In genomic region chr10:103125323-103126267, GRCh38 we compare ENCODE assay signal across 10 cellular contexts.
DNase-seq lines count a peak whose midpoint lies in the region; ATAC-seq and TF ChIP-seq lines count a peak whose summit lies in the region.
"Had no signal": no experiment of that assay in that cellular context is flagged by ENCODE, and none has a peak within 500 bp of the region (broad histone marks: within the 10 kb centered on the region; RNA-seq: fewer than 3 reads in every experiment).

No MANE protein-coding gene starts in this region.

- H3K36me3 ChIP-seq in SK-N-SH (replicated peaks in 1 of 2; ENCODE audit: control insufficient read depth in 1 of 2, insufficient read depth in 2 of 2, low read length in 1 of 2) (peaks cover 6 to 27% of the 10 kb centered on the region in 2 experiments), gastrocnemius medialis (no peaks in the 10 kb centered on the region)
- H3K36me3 ChIP-seq in effector memory CD4-positive, alpha-beta T cell (ENCODE audit: control insufficient read depth, insufficient read depth, low read length) = no peaks in the 10 kb centered on the region

- peaks cover 3 to 6% of the 10 kb centered on the region in 2 experiments; a peak in 3 of 4 replicates for H3K4me1 ChIP-seq in SK-N-SH (ENCODE audit: control insufficient read depth in 1 of 2, insufficient read depth in 2 of 2, low read depth in 1 of 2, low read length in 1 of 2)
- peaks cover 58 to 59% of the 10 kb centered on the region in 2 donors for H3K4me1 ChIP-seq in gastrocnemius medialis
- no peaks in the 10 kb centered on the region for H3K4me1 ChIP-seq in effector memory CD4-positive, alpha-beta T cell (ENCODE audit: control insufficient read depth, insufficient read depth, low read length, poor library complexity, severe bottlenecking)

- CTCF ChIA-PET in SK-N-SH (lab: Yijun Ruan, JAX) = interaction anchor here (0.8 kb wide), 1 partner anchor 29 kb away, joined by 3 read pairs; no protein-coding TSS in a partner anchor

- no peak for TF ChIP-seq CTCF in SK-N-SH (IDR thresholded peaks at IDR 0.05)
- TF ChIP-seq CTCF in gastrocnemius medialis (IDR thresholded peaks at IDR 0.05 in 4 of 5, conservative IDR thresholded peaks at IDR 0.05 in 1 of 5) = no peak

- TF ChIP-seq POLR2A in gastrocnemius medialis (IDR thresholded peaks at IDR 0.05) = no peak

- no peaks in the 10 kb centered on the region for H3K27me3 ChIP-seq in SK-N-SH (ENCODE audit: insufficient read depth)
- no peaks in the 10 kb centered on the region for H3K27me3 ChIP-seq in gastrocnemius medialis
- H3K27me3 ChIP-seq in effector memory CD4-positive, alpha-beta T cell (replicated peaks; ENCODE audit: control insufficient read depth, insufficient read depth, low read length, poor library complexity, severe bottlenecking) = no peaks in the 10 kb centered on the region

- H2AFZ ChIP-seq in SK-N-SH (ENCODE audit: low read depth) = no peak overlapping the region

- DNase-seq in SK-N-SH = no peak
- no peak for DNase-seq in gastrocnemius medialis
- no peak for DNase-seq in activated CD4-positive, alpha-beta T cell treated with anti-CD3 and anti-CD28 coated beads for 4 hours
- no peak for DNase-seq in effector memory CD4-positive, alpha-beta T cell
- no peak for DNase-seq in midbrain (lab: John Stamatoyannopoulos, UW)
- no peak for DNase-seq in retina
- DNase-seq: HCEC 1CT had no signal

- POLR2A ChIA-PET in SK-N-SH (lab: Yijun Ruan, JAX) = no interaction called here

- WGBS in SK-N-SH (ENCODE audit: low lambda C conversion rate) = 86% methylated on average over 9 of the region's 9 CpGs

- no peaks in the 10 kb centered on the region for H3F3A ChIP-seq in SK-N-SH (replicated peaks; ENCODE audit: insufficient read depth)

- peaks cover 10% of the 10 kb centered on the region for H3K79me2 ChIP-seq in SK-N-SH (ENCODE audit: insufficient read depth)

- in situ Hi-C loops in gastrocnemius medialis (cut with MboI; ENCODE audit: low sequenced_read_pairs in 4 of 4) = no loop called here

- no peak for TF ChIP-seq EP300 in SK-N-SH (IDR thresholded peaks at IDR 0.05; ENCODE audit: borderline replicate concordance in 1 of 2, low read depth in 1 of 2, low read length in 1 of 2)

- H3K4me2 ChIP-seq in SK-N-SH = no peak overlapping the region

- H3K9me2 ChIP-seq in SK-N-SH = no peaks in the 10 kb centered on the region

- H4K20me1 ChIP-seq in SK-N-SH (ENCODE audit: insufficient read depth) = peaks cover 14% of the 10 kb centered on the region

- H3K4me3 ChIP-seq in SK-N-SH (ENCODE audit: low read depth in 2 of 2, low read length in 1 of 2) (no peak overlapping the region), gastrocnemius medialis (no peak overlapping the region)
- no peak overlapping the region for H3K4me3 ChIP-seq in effector memory CD4-positive, alpha-beta T cell (ENCODE audit: insufficient read depth, low read depth, low read length, poor library complexity, severe bottlenecking)

- intact Hi-C loops in gastrocnemius medialis (cut with DNase I; ENCODE audit: low total_unique reads) = no loop called here

- no peaks in the 10 kb centered on the region for H3K9me3 ChIP-seq in SK-N-SH
- H3K9me3 ChIP-seq in gastrocnemius medialis = no peaks in the 10 kb centered on the region
- H3K9me3 ChIP-seq in effector memory CD4-positive, alpha-beta T cell (ENCODE audit: control insufficient read depth, low read length) = no peaks in the 10 kb centered on the region

- H3K9ac ChIP-seq in SK-N-SH = no peak overlapping the region

- H3K27ac ChIP-seq in SK-N-SH (ENCODE audit: low read depth in 2 of 2, low read length in 1 of 2) = no peak overlapping the region; a peak in 1 of 4 replicates
- H3K27ac ChIP-seq in gastrocnemius medialis = peak overlapping the region; percentile 79 to 92 (median 86)
- H3K27ac ChIP-seq in effector memory CD4-positive, alpha-beta T cell (ENCODE audit: insufficient read depth, low read length, poor library complexity, severe bottlenecking) = no peak overlapping the region
- H3K27ac ChIP-seq: VCaP had no signal

- ATAC-seq in GM19025 (IDR thresholded peaks at IDR 0.05; ENCODE audit: low read depth, unreplicated experiment) (peak; percentile 73), HG02852 (IDR thresholded peaks at IDR 0.05; ENCODE audit: unreplicated experiment) (peak; percentile 84), gastrocnemius medialis (no peak)

- TF ChIP-seq RAD21 in SK-N-SH (IDR thresholded peaks at IDR 0.05; ENCODE audit: low read length) = no peak

TF ChIP-seq in SK-N-SH, 30 proteins besides CTCF, POLR2A, EP300 and RAD21 (continues in another document):
- TF ChIP-seq POLR2AphosphoS5 (IDR thresholded peaks at IDR 0.05; ENCODE audit: low read depth, low read length) (no peak), USF1 (IDR thresholded peaks at IDR 0.05; ENCODE audit: borderline replicate concordance, low read depth) (no peak), GATA2 (CRISPR knock-in tag; IDR thresholded peaks at IDR 0.05) (no peak), RCOR1 (IDR thresholded peaks at IDR 0.05; ENCODE audit: low read length) (no peak), USF2 (IDR thresholded peaks at IDR 0.05; ENCODE audit: borderline replicate concordance, low read depth, low read length) (no peak), TCF12 (IDR thresholded peaks at IDR 0.05) (peak; percentile 2; the same call in 1 of the 2 replicates), RFX5 (IDR thresholded peaks at IDR 0.05; ENCODE audit: low read length) (no peak), JUND (IDR thresholded peaks at IDR 0.05) (peak; percentile 3; the same call in 1 of the 2 replicates), ZBTB33 (IDR thresholded peaks at IDR 0.05; ENCODE audit: borderline replicate concordance, low read depth) (no peak), FOSL2 (IDR thresholded peaks at IDR 0.05; ENCODE audit: borderline replicate concordance, low read depth) (peak; percentile 26; the same call in 1 of the 2 replicates), PBX3 (IDR thresholded peaks at IDR 0.05) (no peak; the same call in 1 of the 2 replicates), GABPA (IDR thresholded peaks at IDR 0.05; ENCODE audit: low read depth) (no peak), IRF3 (IDR thresholded peaks at IDR 0.05; ENCODE audit: low read depth, low read length) (no peak), MAX (IDR thresholded peaks at IDR 0.05; ENCODE audit: low read depth) (no peak), NRF1 (IDR thresholded peaks at IDR 0.05; ENCODE audit: low read depth, low read length) (no peak), FOXM1 (IDR thresholded peaks at IDR 0.05; ENCODE audit: low read depth) (no peak), SMC3 (IDR thresholded peaks at IDR 0.05; ENCODE audit: low read depth, low read length) (no peak)

Comparison
In these comparisons a context has a peak if more than half of its experiments do, and no peak if none do; other contexts are left out.
1. ATAC-seq: peak in GM19025 (single experiment) and HG02852 (single experiment); none in gastrocnemius medialis (0 of 2).
2. H3K27ac ChIP-seq: peak in gastrocnemius medialis (4 of 4); none in SK-N-SH (0 of 2) and effector memory CD4-positive, alpha-beta T cell (single experiment).